Comparison of ENCODE assay signal across 1 cellular context in the genomic region with DNA sequence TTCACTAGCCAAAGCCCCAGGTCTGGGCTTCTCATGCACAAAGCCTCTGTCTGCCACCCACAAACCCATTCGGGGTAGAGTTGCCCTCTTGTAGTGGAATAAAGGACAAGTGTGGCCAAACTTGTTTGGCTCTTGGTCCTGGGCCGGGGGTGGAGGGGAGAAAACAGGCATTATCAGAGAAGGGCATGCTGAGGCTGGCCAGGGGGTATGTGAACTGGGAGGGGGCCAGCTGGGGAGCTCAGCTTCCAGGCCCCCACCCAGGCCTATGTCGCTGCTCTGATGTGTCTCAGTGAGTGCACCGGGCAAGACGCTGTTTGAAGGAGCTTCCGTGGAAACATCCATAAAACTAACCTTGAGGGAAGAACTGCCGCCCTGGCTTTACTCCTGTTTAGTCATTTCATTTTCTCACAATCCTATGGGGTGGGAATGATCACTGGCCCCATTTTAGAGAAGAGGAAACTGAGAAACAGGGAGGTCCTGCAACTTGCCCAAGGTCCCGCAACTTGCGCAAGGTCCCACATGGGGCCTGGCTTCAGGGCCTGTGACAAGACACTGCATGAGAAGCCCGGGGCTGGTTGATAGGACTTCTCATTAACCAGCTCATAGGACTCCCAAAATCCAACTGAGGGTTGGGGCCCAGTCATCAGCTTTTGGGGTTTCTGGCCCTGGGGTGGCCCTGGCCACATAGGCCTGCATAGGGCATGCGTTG.
A peak's percentile ranks its signal among the peaks of the same experiment; 100 is the strongest.
TF ChIP-seq lines count a peak whose summit lies in the region.

No MANE protein-coding gene starts in this region.

TF ChIP-seq in IMR-90, 13 proteins besides CTCF, POLR2A, EP300 and RAD21:
- TF ChIP-seq, protein P1, sequence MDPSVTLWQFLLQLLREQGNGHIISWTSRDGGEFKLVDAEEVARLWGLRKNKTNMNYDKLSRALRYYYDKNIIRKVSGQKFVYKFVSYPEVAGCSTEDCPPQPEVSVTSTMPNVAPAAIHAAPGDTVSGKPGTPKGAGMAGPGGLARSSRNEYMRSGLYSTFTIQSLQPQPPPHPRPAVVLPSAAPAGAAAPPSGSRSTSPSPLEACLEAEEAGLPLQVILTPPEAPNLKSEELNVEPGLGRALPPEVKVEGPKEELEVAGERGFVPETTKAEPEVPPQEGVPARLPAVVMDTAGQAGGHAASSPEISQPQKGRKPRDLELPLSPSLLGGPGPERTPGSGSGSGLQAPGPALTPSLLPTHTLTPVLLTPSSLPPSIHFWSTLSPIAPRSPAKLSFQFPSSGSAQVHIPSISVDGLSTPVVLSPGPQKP (IDR thresholded peaks at IDR 0.05; ENCODE audit: borderline replicate concordance, low read depth, low read length): no peak
- TF ChIP-seq MXI1 (IDR thresholded peaks at IDR 0.05; ENCODE audit: borderline replicate concordance, low read depth, low read length) (no peak), CEBPB (IDR thresholded peaks at IDR 0.05; ENCODE audit: low read depth, low read length) (peak; percentile 40)
